ENCODE assay signal across 9 cellular contexts in genomic region chr22:46770151-46770641, GRCh38. TPM values are rescaled to one million over a fixed set of nuclear protein-coding genes. Genes with fewer than 3 reads are reported as not detected.
DNase-seq lines count a peak whose midpoint lies in the region; ATAC-seq and TF ChIP-seq lines count a peak whose summit lies in the region.
"Had no signal": no experiment of that assay in that cellular context is flagged by ENCODE, and none has a peak within 500 bp of the region (broad histone marks: within the 10 kb centered on the region; RNA-seq: fewer than 3 reads in every experiment).

No MANE protein-coding gene starts in this region.

- WGBS in mesenchymal stem cell: 91% methylated on average over 14 of the region's 14 CpGs
- WGBS in thyroid gland, 2 donors: 87 to 89% methylated on average over 10 to 14 of the region's 14 CpGs

- H2AFZ ChIP-seq in mesenchymal stem cell (ENCODE audit: low read depth, low read length): no peak overlapping the region

- H2BK120ac ChIP-seq in mesenchymal stem cell (ENCODE audit: low read depth, low read length): no peak overlapping the region

- no peaks in the 10 kb centered on the region for H3K27me3 Mint-ChIP-seq in activated CD4-positive, alpha-beta T cell treated with anti-CD3 and anti-CD28 coated beads, Interleukin-2, amount 10 ng/mL, durations not matched to agents 7 days and 5 days
- H3K27me3 Mint-ChIP-seq in brain: no peaks in the 10 kb centered on the region

- POLR2A ChIA-PET in activated CD4-positive, alpha-beta T cell treated with anti-CD3 and anti-CD28 coated beads, Interleukin-2, amount 10 ng/mL, durations not matched to agents 7 days and 5 days (lab: Charles Lee): no interaction called here

- no peak overlapping the region for H3K4me2 ChIP-seq in mesenchymal stem cell (ENCODE audit: low read length, poor library complexity, severe bottlenecking)

- no peak for TF ChIP-seq CTCF in brain (conservative IDR thresholded peaks at IDR 0.05)
- TF ChIP-seq CTCF in thyroid gland (IDR thresholded peaks at IDR 0.05): no peak

- H3K79me1 ChIP-seq in mesenchymal stem cell (replicated peaks; ENCODE audit: low read length, poor library complexity, severe bottlenecking): peaks cover 20% of the 10 kb centered on the region

- no peak overlapping the region for H4K8ac ChIP-seq in mesenchymal stem cell (ENCODE audit: low read length)

- no peak overlapping the region for H4K91ac ChIP-seq in mesenchymal stem cell (ENCODE audit: low read length)

- peak overlapping the region; percentile 69 for H3K27ac Mint-ChIP-seq in activated CD4-positive, alpha-beta T cell treated with anti-CD3 and anti-CD28 coated beads, Interleukin-2, amount 10 ng/mL, durations not matched to agents 7 days and 5 days
- H3K27ac Mint-ChIP-seq in brain: peak overlapping the region in 4 of 5 experiments; percentile 20 to 99 (median 77)

- no peak overlapping the region for H3K18ac ChIP-seq in mesenchymal stem cell (ENCODE audit: low read depth in 1 of 2, low read length in 2 of 2)

- H3K36me3 Mint-ChIP-seq in activated CD4-positive, alpha-beta T cell treated with anti-CD3 and anti-CD28 coated beads, Interleukin-2, amount 10 ng/mL, durations not matched to agents 7 days and 5 days (ENCODE audit: low read depth): peaks cover 19% of the 10 kb centered on the region
- no peaks in the 10 kb centered on the region for H3K36me3 Mint-ChIP-seq in brain

- H3K4me1 ChIP-seq in mesenchymal stem cell (ENCODE audit: control insufficient read depth, insufficient read depth, low read depth, low read length) (peaks cover 39% of the 10 kb centered on the region), thyroid gland (peaks cover 32 to 58% of the 10 kb centered on the region in 2 donors)

- H3K23ac ChIP-seq in mesenchymal stem cell (ENCODE audit: low read length in 2 of 2): no peak overlapping the region

- H3K14ac ChIP-seq in mesenchymal stem cell (ENCODE audit: low read length in 2 of 2): no peak overlapping the region

- peaks cover 58% of the 10 kb centered on the region for H3K4me1 Mint-ChIP-seq in activated CD4-positive, alpha-beta T cell treated with anti-CD3 and anti-CD28 coated beads, Interleukin-2, amount 10 ng/mL, durations not matched to agents 7 days and 5 days
- H3K4me1 Mint-ChIP-seq in brain: peaks cover 56% of the 10 kb centered on the region

- DNase-seq in activated CD4-positive, alpha-beta T cell treated with anti-CD3 and anti-CD28 coated beads, Interleukin-2, amount 10 ng/mL, durations not matched to agents 7 days and 5 days: no peak
- no peak for DNase-seq in activated CD4-positive, alpha-beta T cell treated with anti-CD3 and anti-CD28 coated beads for 1 hour
- no peak for DNase-seq in mesenchymal stem cell
- no peak for DNase-seq in thyroid gland
- DNase-seq: foreskin keratinocyte had no signal

- no peak overlapping the region for H2BK15ac ChIP-seq in mesenchymal stem cell (ENCODE audit: low read depth, poor library complexity, severe bottlenecking)

- intact Hi-C loops in thyroid gland (cut with DNase I): no loop called here

- H3K27ac ChIP-seq in mesenchymal stem cell (ENCODE audit: low read length, poor library complexity, severe bottlenecking) (no peak overlapping the region), thyroid gland (peak overlapping the region; percentile 16 to 94 (median 87))
- H3K27ac ChIP-seq: foreskin keratinocyte had no signal

- ATAC-seq in GM21381 (IDR thresholded peaks at IDR 0.05; ENCODE audit: unreplicated experiment): no peak
- no peak for ATAC-seq in GM19035 (IDR thresholded peaks at IDR 0.05; ENCODE audit: unreplicated experiment)
- no peak for ATAC-seq in GM18873 (IDR thresholded peaks at IDR 0.05; ENCODE audit: low FRiP score, unreplicated experiment)
- ATAC-seq: foreskin keratinocyte had no signal

- no peak overlapping the region for H3K4ac ChIP-seq in mesenchymal stem cell (ENCODE audit: low read depth in 1 of 2, low read length in 2 of 2)

- CTCF ChIA-PET in activated CD4-positive, alpha-beta T cell treated with anti-CD3 and anti-CD28 coated beads, Interleukin-2, amount 10 ng/mL, durations not matched to agents 7 days and 5 days (lab: Charles Lee): interaction anchor here (1.1 kb wide), 1 partner anchor 29 kb away, joined by 4 read pairs; no protein-coding TSS in a partner anchor

- H3K9me3 Mint-ChIP-seq in activated CD4-positive, alpha-beta T cell treated with anti-CD3 and anti-CD28 coated beads, Interleukin-2, amount 10 ng/mL, durations not matched to agents 7 days and 5 days: no peaks in the 10 kb centered on the region
- no peaks in the 10 kb centered on the region for H3K9me3 Mint-ChIP-seq in brain

- H3K9ac ChIP-seq in mesenchymal stem cell (ENCODE audit: low read length): no peak overlapping the region

- no peak overlapping the region for H3K4me3 Mint-ChIP-seq in activated CD4-positive, alpha-beta T cell treated with anti-CD3 and anti-CD28 coated beads, Interleukin-2, amount 10 ng/mL, durations not matched to agents 7 days and 5 days
- H3K4me3 Mint-ChIP-seq in brain: no peak overlapping the region

- no peaks in the 10 kb centered on the region for H3K27me3 ChIP-seq in mesenchymal stem cell (ENCODE audit: control insufficient read depth in 1 of 2, insufficient read depth in 1 of 2, low read length in 2 of 2)
- H3K27me3 ChIP-seq in thyroid gland: no peaks in the 10 kb centered on the region
- H3K27me3 ChIP-seq: foreskin keratinocyte had no signal

- H3K4me3 ChIP-seq in mesenchymal stem cell (ENCODE audit: insufficient read depth in 1 of 2, low read depth in 1 of 2, low read length in 2 of 2) (no peak overlapping the region), thyroid gland (replicated peaks in 1 of 3) (no peak overlapping the region)

- no peak overlapping the region for H2BK12ac ChIP-seq in mesenchymal stem cell (ENCODE audit: low read length in 2 of 2)

- H2AK5ac ChIP-seq in mesenchymal stem cell (ENCODE audit: low read length, severe bottlenecking): peak overlapping the region; percentile 63

- H3K9me3 ChIP-seq in mesenchymal stem cell (ENCODE audit: control insufficient read depth, low read length): no peaks in the 10 kb centered on the region
- H3K9me3 ChIP-seq in thyroid gland: no peaks in the 10 kb centered on the region

- TF ChIP-seq POLR2A in thyroid gland (IDR thresholded peaks at IDR 0.05): no peak

- no peak overlapping the region for H2BK5ac ChIP-seq in mesenchymal stem cell (ENCODE audit: low read depth, low read length, poor library complexity, severe bottlenecking)

- H3K36me3 ChIP-seq in mesenchymal stem cell (ENCODE audit: control insufficient read depth in 1 of 2, insufficient read depth in 2 of 2, low read depth in 1 of 2, low read length in 2 of 2): peaks cover 6 to 21% of the 10 kb centered on the region in 2 experiments
- H3K36me3 ChIP-seq in thyroid gland: no peaks in the 10 kb centered on the region

RNA-seq across cellular contexts. Expression of gene TBC1D22A, which starts 7.7 kb away (rescaled TPM):
- 10 to 100 TPM; 34.1 to 39.2 TPM for total RNA-seq in activated CD4-positive, alpha-beta T cell treated with anti-CD3 and anti-CD28 coated beads, Interleukin-2, amount 10 ng/mL, durations not matched to agents 7 days and 5 days
- 20.6 TPM for polyA plus RNA-seq in brain (ENCODE audit: insufficient read depth, low read depth, low replicate concordance)
- 16.5 TPM for polyA plus RNA-seq in mesenchymal stem cell (2013, experiment 1 of 2)
- polyA plus RNA-seq in mesenchymal stem cell (2013, experiment 2 of 2): 17.1 TPM
- total RNA-seq in thyroid gland: 10 to 100 TPM; 26.7 to 34.6 (median 33.2) TPM

RNA-seq across cellular contexts. Expression of gene CERK, which starts 32.1 kb away (rescaled TPM):
- total RNA-seq in activated CD4-positive, alpha-beta T cell treated with anti-CD3 and anti-CD28 coated beads, Interleukin-2, amount 10 ng/mL, durations not matched to agents 7 days and 5 days: 10 to 100 TPM; 41.8 to 47.1 TPM
- polyA plus RNA-seq in brain (ENCODE audit: insufficient read depth, low read depth, low replicate concordance): 78.9 TPM
- 29.4 TPM for polyA plus RNA-seq in mesenchymal stem cell (2013, experiment 1 of 2)
- 29.3 TPM for polyA plus RNA-seq in mesenchymal stem cell (2013, experiment 2 of 2)
- total RNA-seq in thyroid gland: 10 to 100 TPM; 74.6 to 84.7 (median 81.5) TPM
